Comparison of ENCODE assay signal across 19 cellular contexts in genomic region chr17:11369570-11369969, GRCh38.
"Had no signal": no experiment of that assay in that cellular context is flagged by ENCODE, and none has a peak within 500 bp of the region (broad histone marks: within the 10 kb centered on the region; RNA-seq: fewer than 3 reads in every experiment).

No MANE protein-coding gene starts in this region.

- H3K4me3 ChIP-seq: colonic mucosa, heart right ventricle, pancreas, spleen, tibial nerve had no signal

- H3K27me3 ChIP-seq: colonic mucosa, pancreas, spleen, tibial nerve had no signal

- H3K9me3 ChIP-seq: colonic mucosa, pancreas, tibial nerve had no signal

- H3K4me1 ChIP-seq: colonic mucosa, heart right ventricle, pancreas, spleen, tibial nerve had no signal

- H3K27ac ChIP-seq: colonic mucosa, heart right ventricle, pancreas, spleen, tibial nerve, VCaP had no signal

- DNase-seq: activated CD4-positive, alpha-beta T cell treated with anti-CD3 and anti-CD28 coated beads, Interleukin-2, amount 50 U/mL, for 1 hour; activated CD8-positive, alpha-beta T cell treated with anti-CD3 and anti-CD28 coated beads for 36 hours; activated T-cell treated with anti-CD3 and anti-CD28 coated beads, Interleukin-2, amount 50 U/mL, for 48 hours; colonic mucosa; effector memory CD4-positive, alpha-beta T cell; erythroblast; heart right ventricle; left cardiac atrium; left ventricle myocardium superior; mammary epithelial cell; naive thymus-derived CD4-positive, alpha-beta T cell; pancreas; right cardiac atrium; spleen; stimulated activated naive CD4-positive, alpha-beta T cell treated with Interleukin-2 at 50 U/mL for 16 hours; SW 1271; T-helper 9 cell had no signal

- H3K36me3 ChIP-seq: colonic mucosa, heart right ventricle, pancreas, spleen, tibial nerve had no signal
